In genomic region chr9:117414220-117414905, GRCh38 we compare ENCODE assay signal across 8 cellular contexts. TPM values are rescaled to one million over a fixed set of nuclear protein-coding genes. Genes with fewer than 3 reads are reported as not detected.
DNase-seq lines count a peak whose midpoint lies in the region; ATAC-seq lines count a peak whose summit lies in the region.

No MANE protein-coding gene starts in this region.

- H3K36me3 Mint-ChIP-seq in activated CD4-positive, alpha-beta T cell treated with anti-CD3 and anti-CD28 coated beads, Interleukin-2, amount 10 ng/mL, durations not matched to agents 7 days and 5 days (ENCODE audit: low read depth): no peaks in the 10 kb centered on the region

- H3K4me1 Mint-ChIP-seq in activated CD4-positive, alpha-beta T cell treated with anti-CD3 and anti-CD28 coated beads, Interleukin-2, amount 10 ng/mL, durations not matched to agents 7 days and 5 days: peaks cover 2% of the 10 kb centered on the region
- H3K4me1 Mint-ChIP-seq in stimulated activated naive CD8-positive, alpha-beta T cell treated with anti-CD3 and anti-CD28 coated beads, Interleukin-15, amount 100 ng/mL, for 72 hours: peaks cover 6% of the 10 kb centered on the region

- H3K27ac Mint-ChIP-seq in activated CD4-positive, alpha-beta T cell treated with anti-CD3 and anti-CD28 coated beads, Interleukin-2, amount 10 ng/mL, durations not matched to agents 7 days and 5 days: no peak overlapping the region
- H3K27ac Mint-ChIP-seq in stimulated activated naive CD8-positive, alpha-beta T cell treated with anti-CD3 and anti-CD28 coated beads, Interleukin-15, amount 100 ng/mL, for 72 hours: no peak overlapping the region

- POLR2A ChIA-PET in activated CD4-positive, alpha-beta T cell treated with anti-CD3 and anti-CD28 coated beads, Interleukin-2, amount 10 ng/mL, durations not matched to agents 7 days and 5 days (lab: Charles Lee): no interaction called here

- no peaks in the 10 kb centered on the region for H3K9me3 Mint-ChIP-seq in activated CD4-positive, alpha-beta T cell treated with anti-CD3 and anti-CD28 coated beads, Interleukin-2, amount 10 ng/mL, durations not matched to agents 7 days and 5 days
- H3K9me3 Mint-ChIP-seq in stimulated activated naive CD8-positive, alpha-beta T cell treated with anti-CD3 and anti-CD28 coated beads, Interleukin-15, amount 100 ng/mL, for 72 hours: peaks cover 0 to 5% of the 10 kb centered on the region in 2 donors

- CTCF ChIA-PET in activated CD4-positive, alpha-beta T cell treated with anti-CD3 and anti-CD28 coated beads, Interleukin-2, amount 10 ng/mL, durations not matched to agents 7 days and 5 days (lab: Charles Lee): no interaction called here

- H3K4me3 Mint-ChIP-seq in activated CD4-positive, alpha-beta T cell treated with anti-CD3 and anti-CD28 coated beads, Interleukin-2, amount 10 ng/mL, durations not matched to agents 7 days and 5 days: no peak overlapping the region
- H3K4me3 Mint-ChIP-seq in stimulated activated naive CD8-positive, alpha-beta T cell treated with anti-CD3 and anti-CD28 coated beads, Interleukin-15, amount 100 ng/mL, for 72 hours: no peak overlapping the region

- ATAC-seq in stimulated activated naive CD8-positive, alpha-beta T cell treated with anti-CD3 and anti-CD28 coated beads, Interleukin-15, amount 100 ng/mL, for 72 hours: peak; percentile 48
- ATAC-seq in HG03571 (IDR thresholded peaks at IDR 0.05; ENCODE audit: unreplicated experiment): no peak

- DNase-seq in activated CD4-positive, alpha-beta T cell treated with anti-CD3 and anti-CD28 coated beads for 48 hours: peak; percentile 5
- no peak for DNase-seq in activated CD4-positive, alpha-beta T cell treated with anti-CD3 and anti-CD28 coated beads, Interleukin-2, amount 10 ng/mL, durations not matched to agents 7 days and 5 days
- DNase-seq in anterior cingulate cortex (lab: John Stamatoyannopoulos, UW): peak in 34 of 58 donors; percentile 19 to 73 (median 50)
- DNase-seq in iPS-NIHi7 (ENCODE audit: extremely low spot score): peak; percentile 39
- no peak for DNase-seq in stimulated activated naive CD8-positive, alpha-beta T cell treated with anti-CD3 and anti-CD28 coated beads, Interleukin-15, amount 100 ng/mL, for 72 hours
- no peak for DNase-seq in GOT3 (lab: John Stamatoyannopoulos, UW)
- DNase-seq in mucosa of gallbladder (ENCODE audit: low spot score): no peak

- peaks cover 23% of the 10 kb centered on the region for H3K27me3 Mint-ChIP-seq in activated CD4-positive, alpha-beta T cell treated with anti-CD3 and anti-CD28 coated beads, Interleukin-2, amount 10 ng/mL, durations not matched to agents 7 days and 5 days
- peaks cover 47% of the 10 kb centered on the region for H3K27me3 Mint-ChIP-seq in stimulated activated naive CD8-positive, alpha-beta T cell treated with anti-CD3 and anti-CD28 coated beads, Interleukin-15, amount 100 ng/mL, for 72 hours

RNA-seq across cellular contexts. Expression of gene ASTN2, which starts 0.5 kb away (rescaled TPM):
- 1 to 10 TPM; 3.2 to 4.1 TPM for total RNA-seq in activated CD4-positive, alpha-beta T cell treated with anti-CD3 and anti-CD28 coated beads, Interleukin-2, amount 10 ng/mL, durations not matched to agents 7 days and 5 days
- 4.4 TPM for total RNA-seq in mucosa of gallbladder

Comparison
In these comparisons a context has a peak if more than half of its experiments do, and no peak if none do; other contexts are left out.
1. DNase-seq: peak in activated CD4-positive, alpha-beta T cell treated with anti-CD3 and anti-CD28 coated beads for 48 hours (single experiment), anterior cingulate cortex (34 of 58) and iPS-NIHi7 (single experiment); none in activated CD4-positive, alpha-beta T cell treated with anti-CD3 and anti-CD28 coated beads, Interleukin-2, amount 10 ng/mL, durations not matched to agents 7 days and 5 days (single experiment), stimulated activated naive CD8-positive, alpha-beta T cell treated with anti-CD3 and anti-CD28 coated beads, Interleukin-15, amount 100 ng/mL, for 72 hours (0 of 2), GOT3 (single experiment) and mucosa of gallbladder (single experiment).